1 cellular context compared by ENCODE assay signal in genomic region chr2:109222825-109223471, GRCh38.
TF ChIP-seq lines count a peak whose summit lies in the region.

No MANE protein-coding gene starts in this region.

TF ChIP-seq in GM23338, 12 proteins besides CTCF, POLR2A, EP300 and RAD21 (continued from another document):
- TF ChIP-seq ZNF331 (CRISPR knock-in tag; IDR thresholded peaks at IDR 0.05; ENCODE audit: low read depth) (no peak), STAT1 (IDR thresholded peaks at IDR 0.05; ENCODE audit: unreplicated experiment) (no peak), ZNF114 (CRISPR knock-in tag; IDR thresholded peaks at IDR 0.05) (no peak), CREB1 (CRISPR knock-in tag; IDR thresholded peaks at IDR 0.05; ENCODE audit: low read depth) (no peak), ETS1 (IDR thresholded peaks at IDR 0.05) (no peak), REST (IDR thresholded peaks at IDR 0.05; ENCODE audit: unreplicated experiment) (no peak)
